Comparison of ENCODE assay signal across 20 cellular contexts in genomic region chr19:10920288-10920655, GRCh38. TPM values are rescaled to one million over a fixed set of nuclear protein-coding genes. Genes with fewer than 3 reads are reported as not detected.
DNase-seq lines count a peak whose midpoint lies in the region; ATAC-seq, FAIRE-seq and TF ChIP-seq lines count a peak whose summit lies in the region.
"Had no signal": no experiment of that assay in that cellular context is flagged by ENCODE, and none has a peak within 500 bp of the region (broad histone marks: within the 10 kb centered on the region; RNA-seq: fewer than 3 reads in every experiment).

No MANE protein-coding gene starts in this region.

- no peaks in the 10 kb centered on the region for H3K79me2 ChIP-seq in neural progenitor cell (ENCODE audit: low read depth)

- in situ Hi-C loops in gastrocnemius medialis (cut with MboI; ENCODE audit: low sequenced_read_pairs in 4 of 4) = loop anchor here in 1 of 4 donors (10.0 kb wide), 1 partner anchor 45 kb away; the partner anchor contains the start of gene CARM1

- no peak for FAIRE-seq in GM12892 (lab: Jason Lieb, UNC)
- FAIRE-seq: GM18507, RCC 7860 had no signal

- no peaks in the 10 kb centered on the region for H4K20me1 ChIP-seq in neural progenitor cell (ENCODE audit: low read depth)

- H3K27ac Mint-ChIP-seq in central memory CD8-positive, alpha-beta T cell (ENCODE audit: low read depth) = peak overlapping the region; percentile 25
- no peak overlapping the region for H3K27ac Mint-ChIP-seq in activated T-helper 17 cell treated with anti-CD3 and anti-CD28 coated beads, Interleukin-2, amount 50 U/mL, for 72 hours
- H3K27ac Mint-ChIP-seq in neural progenitor cell = no peak overlapping the region
- H3K27ac Mint-ChIP-seq in CD8-positive, alpha-beta memory T cell = peak overlapping the region in 1 of 8 donors; percentile 52
- H3K27ac Mint-ChIP-seq: CD4-positive, alpha-beta T cell had no signal

- POLR2A ChIA-PET in RWPE1 (lab: Yijun Ruan, JAX; ENCODE audit: low non-redundant PET) = no interaction called here
- POLR2A ChIA-PET in CD8-positive, alpha-beta memory T cell (lab: Charles Lee) = no interaction called here

- CTCF ChIA-PET in RWPE1 (lab: Yijun Ruan, JAX) = no interaction called here
- CTCF ChIA-PET in CD8-positive, alpha-beta memory T cell (lab: Charles Lee) = no interaction called here

- H3K9me3 ChIP-seq in gastrocnemius medialis = no peaks in the 10 kb centered on the region
- no peaks in the 10 kb centered on the region for H3K9me3 ChIP-seq in neural progenitor cell (ENCODE audit: low read depth)
- no peaks in the 10 kb centered on the region for H3K9me3 ChIP-seq in CD8-positive, alpha-beta memory T cell (ENCODE audit: low read length)
- H3K9me3 ChIP-seq: BLaER1 had no signal

- no peak overlapping the region for H3K4me3 ChIP-seq in gastrocnemius medialis
- no peak overlapping the region for H3K4me3 ChIP-seq in neural progenitor cell
- H3K4me3 ChIP-seq in CD8-positive, alpha-beta memory T cell (ENCODE audit: low read length) = no peak overlapping the region
- H3K4me3 ChIP-seq: BLaER1 had no signal

- no peak overlapping the region for H2AFZ ChIP-seq in neural progenitor cell (replicated peaks)

- no peak overlapping the region for H3K9ac ChIP-seq in neural progenitor cell
- H3K9ac ChIP-seq: BLaER1 had no signal

- DNase-seq in GM12892 (ENCODE audit: insufficient read length) = peak; percentile 1
- DNase-seq in RWPE1 (ENCODE audit: low spot score) = no peak
- DNase-seq in central memory CD8-positive, alpha-beta T cell (ENCODE audit: low spot score in 2 of 2) = no peak
- no peak for DNase-seq in gastrocnemius medialis
- no peak for DNase-seq in neural progenitor cell (ENCODE audit: low spot score)
- DNase-seq in CD8-positive, alpha-beta memory T cell = no peak
- DNase-seq: CD4-positive, alpha-beta T cell; DMS153; IMR-90; MV-4-11; NCI-H1105 treated with DMSO at 0.1 percent for 48 hours; NCI-H1694; NCI-H2081; NCI-H2171 treated with DMSO at 0.1 percent for 48 hours; NCI-H526; SHP77 had no signal

- peaks cover 0 to 52% of the 10 kb centered on the region in 2 donors for H3K36me3 ChIP-seq in gastrocnemius medialis
- no peaks in the 10 kb centered on the region for H3K36me3 ChIP-seq in neural progenitor cell
- no peaks in the 10 kb centered on the region for H3K36me3 ChIP-seq in CD8-positive, alpha-beta memory T cell (ENCODE audit: insufficient read depth, low read length)

- no peak overlapping the region for H3K4me3 Mint-ChIP-seq in central memory CD8-positive, alpha-beta T cell
- H3K4me3 Mint-ChIP-seq in activated T-helper 17 cell treated with anti-CD3 and anti-CD28 coated beads, Interleukin-2, amount 50 U/mL, for 72 hours = no peak overlapping the region
- H3K4me3 Mint-ChIP-seq in neural progenitor cell = no peak overlapping the region
- no peak overlapping the region for H3K4me3 Mint-ChIP-seq in CD8-positive, alpha-beta memory T cell
- H3K4me3 Mint-ChIP-seq: CD4-positive, alpha-beta T cell had no signal

- TF ChIP-seq CTCF in RWPE1 (conservative IDR thresholded peaks at IDR 0.05; ENCODE audit: low read depth) = no peak
- no peak for TF ChIP-seq CTCF in gastrocnemius medialis (IDR thresholded peaks at IDR 0.05 in 4 of 5, conservative IDR thresholded peaks at IDR 0.05 in 1 of 5)
- TF ChIP-seq CTCF in neural progenitor cell (IDR thresholded peaks at IDR 0.05) = no peak

- peak overlapping the region; percentile 52 for H3K27ac ChIP-seq in RWPE1
- peak overlapping the region; percentile 19 to 84 (median 68) for H3K27ac ChIP-seq in gastrocnemius medialis
- H3K27ac ChIP-seq in neural progenitor cell = no peak overlapping the region
- H3K27ac ChIP-seq in CD8-positive, alpha-beta memory T cell (ENCODE audit: low read depth, low read length) = no peak overlapping the region
- H3K27ac ChIP-seq: BLaER1 had no signal

- peaks cover 4% of the 10 kb centered on the region for H3F3A ChIP-seq in neural progenitor cell (ENCODE audit: low read depth)

- H3K9me3 Mint-ChIP-seq in central memory CD8-positive, alpha-beta T cell = no peaks in the 10 kb centered on the region
- H3K9me3 Mint-ChIP-seq in activated T-helper 17 cell treated with anti-CD3 and anti-CD28 coated beads, Interleukin-2, amount 50 U/mL, for 72 hours = no peaks in the 10 kb centered on the region
- H3K9me3 Mint-ChIP-seq in neural progenitor cell = no peaks in the 10 kb centered on the region
- no peaks in the 10 kb centered on the region for H3K9me3 Mint-ChIP-seq in CD8-positive, alpha-beta memory T cell
- H3K9me3 Mint-ChIP-seq: CD4-positive, alpha-beta T cell had no signal

- H3K27me3 Mint-ChIP-seq in central memory CD8-positive, alpha-beta T cell = no peaks in the 10 kb centered on the region
- H3K27me3 Mint-ChIP-seq in activated T-helper 17 cell treated with anti-CD3 and anti-CD28 coated beads, Interleukin-2, amount 50 U/mL, for 72 hours = no peaks in the 10 kb centered on the region
- peaks cover 7% of the 10 kb centered on the region for H3K27me3 Mint-ChIP-seq in neural progenitor cell (ENCODE audit: insufficient read depth, low read depth)
- H3K27me3 Mint-ChIP-seq in CD8-positive, alpha-beta memory T cell = no peaks in the 10 kb centered on the region
- H3K27me3 Mint-ChIP-seq: CD4-positive, alpha-beta T cell had no signal

- H3K36me3 Mint-ChIP-seq in central memory CD8-positive, alpha-beta T cell (ENCODE audit: insufficient read depth) = peaks cover 14% of the 10 kb centered on the region
- peaks cover 54% of the 10 kb centered on the region for H3K36me3 Mint-ChIP-seq in activated T-helper 17 cell treated with anti-CD3 and anti-CD28 coated beads, Interleukin-2, amount 50 U/mL, for 72 hours (ENCODE audit: low read depth)
- peaks cover 8% of the 10 kb centered on the region for H3K36me3 Mint-ChIP-seq in neural progenitor cell
- peaks cover 0 to 66% (median 6%) of the 10 kb centered on the region in 3 donors for H3K36me3 Mint-ChIP-seq in CD8-positive, alpha-beta memory T cell

- no peak for ATAC-seq in central memory CD8-positive, alpha-beta T cell (replicated peaks; ENCODE audit: extremely low read depth, poor library complexity, severe bottlenecking)
- no peak for ATAC-seq in gastrocnemius medialis
- no peak for ATAC-seq in activated T-helper 17 cell treated with anti-CD3 and anti-CD28 coated beads, Interleukin-2, amount 50 U/mL, for 72 hours (replicated peaks)

- peaks cover 12 to 20% of the 10 kb centered on the region in 2 donors for H3K4me1 ChIP-seq in gastrocnemius medialis
- no peaks in the 10 kb centered on the region for H3K4me1 ChIP-seq in neural progenitor cell
- no peaks in the 10 kb centered on the region for H3K4me1 ChIP-seq in CD8-positive, alpha-beta memory T cell (ENCODE audit: insufficient read depth, low read length)
- H3K4me1 ChIP-seq: BLaER1 had no signal

- TF ChIP-seq POLR2A in GM12892 (IDR thresholded peaks at IDR 0.05; ENCODE audit: low read depth, low read length) (no peak), gastrocnemius medialis (IDR thresholded peaks at IDR 0.05) (no peak)

- H3K4me1 Mint-ChIP-seq in central memory CD8-positive, alpha-beta T cell = no peaks in the 10 kb centered on the region
- no peaks in the 10 kb centered on the region for H3K4me1 Mint-ChIP-seq in activated T-helper 17 cell treated with anti-CD3 and anti-CD28 coated beads, Interleukin-2, amount 50 U/mL, for 72 hours
- H3K4me1 Mint-ChIP-seq in neural progenitor cell = no peaks in the 10 kb centered on the region
- no peaks in the 10 kb centered on the region for H3K4me1 Mint-ChIP-seq in CD8-positive, alpha-beta memory T cell

- intact Hi-C loops in gastrocnemius medialis (cut with DNase I; ENCODE audit: low total_unique reads) = no loop called here

- no peaks in the 10 kb centered on the region for H3K27me3 ChIP-seq in gastrocnemius medialis
- no peaks in the 10 kb centered on the region for H3K27me3 ChIP-seq in neural progenitor cell
- H3K27me3 ChIP-seq in CD8-positive, alpha-beta memory T cell (ENCODE audit: insufficient read depth, low read length, poor library complexity, severe bottlenecking) = no peaks in the 10 kb centered on the region
- H3K27me3 ChIP-seq: BLaER1 had no signal

- H3K4me2 ChIP-seq in neural progenitor cell = no peak overlapping the region
- H3K4me2 ChIP-seq: BLaER1 had no signal

RNA-seq across cellular contexts. Expression of gene YIPF2, which starts 8.2 kb away (rescaled TPM):
- polyA plus RNA-seq in GM12892 (2012; ENCODE audit: missing spikeins) = 16.5 TPM
- 10 to 100 TPM; 17.8 to 30.8 (median 24.2) TPM for total RNA-seq in gastrocnemius medialis
- total RNA-seq in activated T-helper 17 cell treated with anti-CD3 and anti-CD28 coated beads, Interleukin-2, amount 50 U/mL, for 72 hours = 10 to 100 TPM; 28.4 to 29.6 TPM
- 11.9 and 36.8 TPM in 2 replicates for total RNA-seq in neural progenitor cell (ENCODE audit: low replicate concordance)
- 10 to 100 TPM; 25.5 to 33.7 TPM for total RNA-seq in CD8-positive, alpha-beta memory T cell
- 15.9 TPM for polyA plus RNA-seq in CD8-positive, alpha-beta memory T cell

RNA-seq across cellular contexts. Expression of gene TIMM29, which starts 8.3 kb away (rescaled TPM):
- polyA plus RNA-seq in GM12892 (2012; ENCODE audit: missing spikeins) = 12.4 TPM
- total RNA-seq in gastrocnemius medialis (10 to 100 TPM; 28.7 to 54.5 (median 34.8) TPM), neural progenitor cell (ENCODE audit: low replicate concordance) (24.4 and 34.9 TPM in 2 replicates)
- 10 to 100 TPM; 20.7 to 21.4 TPM for total RNA-seq in activated T-helper 17 cell treated with anti-CD3 and anti-CD28 coated beads, Interleukin-2, amount 50 U/mL, for 72 hours
- 10 to 100 TPM; 22.3 to 27.0 TPM for total RNA-seq in CD8-positive, alpha-beta memory T cell
- 36.6 TPM for polyA plus RNA-seq in CD8-positive, alpha-beta memory T cell

RNA-seq across cellular contexts. Expression of gene SMARCA4, which starts 40.6 kb away (rescaled TPM):
- polyA plus RNA-seq in GM12892 (2012; ENCODE audit: missing spikeins) = 54.1 TPM
- 10 to 100 TPM; 24.0 to 72.6 (median 68.7) TPM for total RNA-seq in gastrocnemius medialis
- 100 to 1,000 TPM in 1 of 2 donors, 10 to 100 TPM in 1; 71.5 to 119 TPM for total RNA-seq in activated T-helper 17 cell treated with anti-CD3 and anti-CD28 coated beads, Interleukin-2, amount 50 U/mL, for 72 hours
- 169 and 257 TPM in 2 replicates for total RNA-seq in neural progenitor cell (ENCODE audit: low replicate concordance)
- 100 to 1,000 TPM; 116 to 123 TPM for total RNA-seq in CD8-positive, alpha-beta memory T cell
- 38.7 TPM for polyA plus RNA-seq in CD8-positive, alpha-beta memory T cell

RNA-seq across cellular contexts. Expression of gene CARM1, which starts 48.9 kb away (rescaled TPM):
- 43.0 TPM for polyA plus RNA-seq in GM12892 (2012; ENCODE audit: missing spikeins)
- 10 to 100 TPM; 31.2 to 58.5 (median 53.0) TPM for total RNA-seq in gastrocnemius medialis
- total RNA-seq in activated T-helper 17 cell treated with anti-CD3 and anti-CD28 coated beads, Interleukin-2, amount 50 U/mL, for 72 hours = 10 to 100 TPM; 32.7 to 62.1 TPM
- 34.4 and 97.5 TPM in 2 replicates for total RNA-seq in neural progenitor cell (ENCODE audit: low replicate concordance)
- 10 to 100 TPM; 69.2 to 71.3 TPM for total RNA-seq in CD8-positive, alpha-beta memory T cell
- polyA plus RNA-seq in CD8-positive, alpha-beta memory T cell = 0.51 TPM

Comparison
In these comparisons a context has a peak if more than half of its experiments do, and no peak if none do; other contexts are left out.
1. H3K27ac ChIP-seq: peak in RWPE1 (single experiment) and gastrocnemius medialis (4 of 4); none in neural progenitor cell (single experiment) and CD8-positive, alpha-beta memory T cell (single experiment).